Comparison of ENCODE assay signal across 14 cellular contexts in the genomic region with DNA sequence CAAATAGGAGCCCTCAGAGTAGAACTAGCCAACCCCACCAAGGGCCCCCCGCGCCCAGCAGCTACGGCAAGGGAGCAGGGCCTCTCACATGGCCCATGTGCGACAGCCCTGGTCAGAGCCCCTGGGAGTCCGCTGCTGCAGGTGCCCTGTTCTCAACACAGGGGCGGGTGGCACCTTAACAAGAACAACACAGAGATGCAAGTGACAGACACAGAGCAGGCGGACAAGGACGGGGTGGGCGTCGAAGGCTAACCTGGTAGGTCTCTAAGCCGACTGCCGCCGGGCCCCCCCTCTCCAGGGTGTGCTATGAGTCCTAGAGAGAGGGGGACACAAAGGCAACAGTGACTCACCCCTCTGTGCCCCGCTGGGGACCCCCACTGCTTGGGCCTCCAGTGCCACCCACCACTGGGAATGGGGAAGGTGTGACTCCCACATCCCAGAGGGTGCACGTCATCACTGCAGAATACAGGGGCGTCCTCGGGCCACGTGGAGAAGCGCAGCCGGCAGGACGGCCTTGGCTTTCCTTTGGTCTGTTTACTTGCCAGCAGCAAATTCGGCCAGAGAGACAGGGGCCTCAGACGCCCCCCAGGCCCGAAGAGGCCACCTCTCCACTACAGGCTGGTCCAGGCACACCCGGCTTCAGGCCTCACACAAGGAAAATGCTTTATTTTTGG.
"Had no signal": no experiment of that assay in that cellular context is flagged by ENCODE, and none has a peak within 500 bp of the region (broad histone marks: within the 10 kb centered on the region; RNA-seq: fewer than 3 reads in every experiment).

No MANE protein-coding gene starts in this region.

- ATAC-seq: activated naive CD8-positive, alpha-beta T cell treated with anti-CD3 and anti-CD28 coated beads, Interleukin-2, amount 50 U/mL, for 24 hours; foreskin keratinocyte; left cardiac atrium; stimulated activated naive CD8-positive, alpha-beta T cell treated with anti-CD3 and anti-CD28 coated beads, Interleukin-15, amount 100 ng/mL, for 72 hours had no signal

- DNase-seq: activated CD4-positive, alpha-beta memory T cell treated with anti-CD3 and anti-CD28 coated beads for 36 hours; activated CD4-positive, alpha-beta T cell treated with anti-CD3 and anti-CD28 coated beads for 1 hour; activated naive CD8-positive, alpha-beta T cell treated with anti-CD3 and anti-CD28 coated beads, Interleukin-2, amount 50 U/mL, for 24 hours; activated T-cell treated with anti-CD3 and anti-CD28 coated beads, Interleukin-2, amount 50 U/mL, for 48 hours; esophagus squamous epithelium; foreskin keratinocyte; left cardiac atrium; nephron progenitor cell; stimulated activated CD4-positive, alpha-beta T cell treated with anti-CD3 and anti-CD28 coated beads, Interleukin-15, amount 100 ng/mL, for 24 hours; stimulated activated CD4-positive, alpha-beta T cell treated with anti-CD3 and anti-CD28 coated beads, Interleukin-4, amount 100 ng/mL, for 24 hours; stimulated activated naive CD8-positive, alpha-beta T cell treated with anti-CD3 and anti-CD28 coated beads, Interleukin-15, amount 100 ng/mL, for 72 hours; T-helper 9 cell; testis had no signal

- H3K4me3 ChIP-seq: cardiac muscle cell, esophagus squamous epithelium, testis had no signal

- H3K27ac ChIP-seq: cardiac muscle cell, esophagus squamous epithelium, foreskin keratinocyte had no signal

- H3K36me3 ChIP-seq: cardiac muscle cell had no signal

- H3K27me3 ChIP-seq: cardiac muscle cell, esophagus squamous epithelium, foreskin keratinocyte, testis had no signal

- H3K4me1 ChIP-seq: esophagus squamous epithelium, foreskin keratinocyte, testis had no signal

- H3K9me3 ChIP-seq: esophagus squamous epithelium, testis had no signal
